ENCODE assay signal across 22 cellular contexts in genomic region chr19:38413416-38413815, GRCh38. TPM values are rescaled to one million over a fixed set of nuclear protein-coding genes. Genes with fewer than 3 reads are reported as not detected.
"Had no signal": no experiment of that assay in that cellular context is flagged by ENCODE, and none has a peak within 500 bp of the region (broad histone marks: within the 10 kb centered on the region; RNA-seq: fewer than 3 reads in every experiment).

No MANE protein-coding gene starts in this region.

- FAIRE-seq: colon, small intestine had no signal

- H3K27me3 Mint-ChIP-seq: naive thymus-derived CD4-positive, alpha-beta T cell had no signal

- H3K4me3 ChIP-seq: esophagus squamous epithelium, gastroesophageal sphincter, right atrium auricular region, stomach had no signal

- H3K9me3 ChIP-seq: esophagus squamous epithelium, gastroesophageal sphincter, right atrium auricular region, stomach had no signal

- DNase-seq: dermis blood vessel endothelial cell; esophagus squamous epithelium; foreskin fibroblast; glutamatergic neuron; islet precursor cell; mammary epithelial cell; naive thymus-derived CD4-positive, alpha-beta T cell; nephron progenitor cell; small intestine; stimulated activated CD4-positive, alpha-beta T cell treated with anti-CD3 and anti-CD28 coated beads, Interleukin-12 subunit alpha, Interleukin-12 subunit beta, amount 100 ng/mL, for 4 hours; stimulated activated naive CD4-positive, alpha-beta T cell; stomach; substantia nigra; trophoblast cell had no signal

- H3K36me3 ChIP-seq: right atrium auricular region had no signal

- H3K27ac Mint-ChIP-seq: naive thymus-derived CD4-positive, alpha-beta T cell; nephron progenitor cell had no signal

- H3K9me3 Mint-ChIP-seq: naive thymus-derived CD4-positive, alpha-beta T cell; nephron progenitor cell had no signal

- H3K4me3 Mint-ChIP-seq: naive thymus-derived CD4-positive, alpha-beta T cell; nephron progenitor cell had no signal

- H3K27me3 ChIP-seq: right atrium auricular region had no signal

- H3K27ac ChIP-seq: esophagus squamous epithelium, gastroesophageal sphincter, right atrium auricular region, stomach had no signal

RNA-seq across cellular contexts. Expression of gene RASGRP4, which starts 12.6 kb away (rescaled TPM):
- total RNA-seq: dermis blood vessel endothelial cell, epithelial cell of proximal tubule, mammary epithelial cell, osteocyte had no signal
- polyA plus RNA-seq: mammary epithelial cell had no signal

RNA-seq across cellular contexts. Expression of gene RYR1, which starts 20.1 kb away (rescaled TPM):
- polyA plus RNA-seq: naive thymus-derived CD4-positive, alpha-beta T cell had no signal

RNA-seq across cellular contexts. Expression of gene GGN, which starts 25.6 kb away (rescaled TPM):
- total RNA-seq: left lobe of liver, mononuclear cell, stomach, urinary bladder had no signal
- polyA plus RNA-seq: mammary epithelial cell; naive thymus-derived CD4-positive, alpha-beta T cell had no signal
